In the genomic region with DNA sequence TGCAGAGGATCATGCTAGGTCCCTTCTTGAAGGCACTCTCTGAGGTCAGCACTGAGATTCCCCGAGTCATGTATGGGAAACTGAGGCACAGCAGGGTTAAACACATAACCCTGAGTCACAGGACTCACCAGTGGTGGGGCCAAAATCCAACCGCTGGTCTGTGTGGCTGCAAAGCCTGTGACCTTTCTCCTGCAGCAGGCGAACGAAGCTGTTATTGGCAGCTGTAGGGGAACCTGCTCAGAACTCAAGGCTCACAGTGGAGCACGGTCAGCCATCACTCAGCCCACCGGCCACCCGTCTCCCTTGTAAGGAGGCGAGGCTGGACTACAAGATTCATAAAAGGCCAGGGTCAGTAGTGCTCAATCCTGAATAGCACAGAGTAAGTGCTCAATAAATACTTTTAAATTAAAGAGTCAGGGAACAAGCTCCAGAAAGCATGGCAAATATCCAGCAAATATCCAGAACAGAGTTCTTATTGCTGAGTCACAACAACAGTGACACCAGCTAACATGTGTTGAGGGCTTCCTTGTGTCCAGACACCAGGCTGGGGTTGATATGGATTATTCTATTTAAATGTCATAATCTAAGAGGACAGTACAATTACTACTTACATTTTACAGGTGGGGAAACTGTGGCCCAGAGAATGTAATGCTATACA, we compare ENCODE assay signal across 21 cellular contexts. TPM values are rescaled to one million over a fixed set of nuclear protein-coding genes. Genes with fewer than 3 reads are reported as not detected.
DNase-seq lines count a peak whose midpoint lies in the region; ATAC-seq, FAIRE-seq and TF ChIP-seq lines count a peak whose summit lies in the region.
"Had no signal": no experiment of that assay in that cellular context is flagged by ENCODE, and none has a peak within 500 bp of the region (broad histone marks: within the 10 kb centered on the region; RNA-seq: fewer than 3 reads in every experiment).

No MANE protein-coding gene starts in this region.

- peak overlapping the region; percentile 18; the same call in 1 of the 2 replicates for H2BK15ac ChIP-seq in H1 (ENCODE audit: low read length)

- H3K4me1 ChIP-seq in H1 (replicated peaks in 1 of 4; ENCODE audit: control insufficient read depth in 3 of 4, insufficient read depth in 4 of 4, low read length in 3 of 4), result peaks cover 0 to 6% (median 2%) of the 10 kb centered on the region in 4 experiments; a peak in 4 of 7 replicates

- H3K36me3 Mint-ChIP-seq in nephron (ENCODE audit: low read depth), result no peaks in the 10 kb centered on the region
- H3K36me3 Mint-ChIP-seq: CD8-positive, alpha-beta T cell had no signal

- no peak overlapping the region for H2AFZ ChIP-seq in H1 (ENCODE audit: low read length)

- TF ChIP-seq EP300 in H1 (IDR thresholded peaks at IDR 0.05; ENCODE audit: borderline replicate concordance in 1 of 2, low read depth in 2 of 2, low read length in 2 of 2), result no peak

- H2BK20ac ChIP-seq in H1 (ENCODE audit: low read length), result no peak overlapping the region

- H3K4me1 Mint-ChIP-seq in nephron, result peaks cover 55% of the 10 kb centered on the region

- H3K36me3 ChIP-seq in H1 (ENCODE audit: control insufficient read depth in 2 of 4, insufficient read depth in 4 of 4, low read length in 3 of 4), result no peaks in the 10 kb centered on the region

- no peak overlapping the region for H3K4me3 Mint-ChIP-seq in nephron
- H3K4me3 Mint-ChIP-seq: CD8-positive, alpha-beta T cell had no signal

- 0 out of 2 replicates have a peak overlapping the region, but pooled peaks have one; percentile 14 for H2BK12ac ChIP-seq in H1 (ENCODE audit: low read depth, low read length)

- no peak for TF ChIP-seq RAD21 in H1 (IDR thresholded peaks at IDR 0.05 in 1 of 2, conservative IDR thresholded peaks at IDR 0.05 in 1 of 2; ENCODE audit: low read depth in 2 of 2, low read length in 2 of 2)

- no peaks in the 10 kb centered on the region for H3K23me2 ChIP-seq in H1 (ENCODE audit: low read depth, low read length)

- H3K9ac ChIP-seq in H1 (replicated peaks in 1 of 4; ENCODE audit: extremely low read depth in 1 of 4, low read depth in 3 of 4, low read length in 3 of 4), result no peak overlapping the region

- no peaks in the 10 kb centered on the region for H3K79me2 ChIP-seq in H1 (ENCODE audit: control insufficient read depth in 1 of 2, insufficient read depth in 2 of 2, low read length in 2 of 2)

- intact Hi-C loops in Right ventricle myocardium inferior (cut with DNase I), result no loop called here

- H3K18ac ChIP-seq in H1 (ENCODE audit: extremely low read depth, low read length), result no peak overlapping the region

- H3K79me1 ChIP-seq in H1 (ENCODE audit: low read depth, low read length), result peaks cover 2% of the 10 kb centered on the region; the same call in 1 of the 2 replicates

- TF ChIP-seq CTCF in H1 (IDR thresholded peaks at IDR 0.05; ENCODE audit: control extremely low read depth in 1 of 3, insufficient read depth in 1 of 3, low read depth in 1 of 3, low read length in 3 of 3) (no peak), nephron (IDR thresholded peaks at IDR 0.05; ENCODE audit: unreplicated experiment in 3 of 3) (no peak)

- H3K56ac ChIP-seq in H1 (replicated peaks; ENCODE audit: insufficient read length, low read depth, low read length), result no peak overlapping the region

- H4K20me1 ChIP-seq in H1 (replicated peaks in 1 of 2; ENCODE audit: control insufficient read depth in 1 of 2, insufficient read depth in 2 of 2, low read length in 2 of 2), result no peaks in the 10 kb centered on the region

- no peak for FAIRE-seq in H1 (lab: Jason Lieb, UNC)
- FAIRE-seq: HTR-8/SVneo, RCC 7860 had no signal

- no peaks in the 10 kb centered on the region for H3K9me3 ChIP-seq in H1 (ENCODE audit: insufficient read depth in 2 of 2, low read depth in 1 of 2, low read length in 1 of 2)

- no peak overlapping the region for H2BK5ac ChIP-seq in H1 (ENCODE audit: low read depth, low read length)

- TF ChIP-seq POLR2A in H1 (IDR thresholded peaks at IDR 0.05; ENCODE audit: control extremely low read depth in 1 of 2, low read depth in 2 of 2, low read length in 2 of 2), result no peak

- H3K14ac ChIP-seq in H1 (ENCODE audit: insufficient read length), result no peak overlapping the region

- H4K91ac ChIP-seq in H1 (replicated peaks; ENCODE audit: insufficient read length, low read length), result no peak overlapping the region

- no peak overlapping the region for H3K4ac ChIP-seq in H1 (replicated peaks; ENCODE audit: insufficient read length, low read depth, low read length)

- peak; percentile 41 for DNase-seq in AG08396 (ENCODE audit: low spot score)
- peak; percentile 12 for DNase-seq in M059J (ENCODE audit: low read depth)
- DNase-seq in H1 (ENCODE audit: low read depth in 1 of 2, low spot score in 2 of 2), result no peak
- DNase-seq in NK-92 (lab: John Stamatoyannopoulos, UW; ENCODE audit: unreplicated experiment), result no peak
- DNase-seq in Right ventricle myocardium inferior (ENCODE audit: missing footprints), result no peak
- DNase-seq: 8988T; Calu3; CD8-positive, alpha-beta T cell; DMS53; H7; Kasumi-1; NCI-H1092 treated with DMSO at 0.1 percent for 48 hours; NCI-H146; NCI-H2081; NK-92 treated with Interleukin-12 subunit alpha and Interleukin-12 subunit beta, amount 100 ng/mL, for 24 hours had no signal

- no peak overlapping the region for H4K8ac ChIP-seq in H1 (ENCODE audit: extremely low read depth, insufficient read depth, low read length)

- H3K4me2 ChIP-seq in H1 (ENCODE audit: insufficient read depth in 1 of 2, low read depth in 2 of 2, low read length in 2 of 2), result no peak overlapping the region

- 85% methylated on average over 8 of the region's 8 CpGs; no CpG with 5 or more reads in 1 of the 2 experiments for WGBS in H1 (ENCODE audit: extremely low coverage in 1 of 2, insufficient coverage in 1 of 2, insufficient read length in 1 of 2, insufficient replicate concordance in 2 of 2, low coverage in 1 of 2, low lambda C conversion rate in 2 of 2, missing lambda C conversion rate in 1 of 2), 2 experiments

- H3K27ac Mint-ChIP-seq in nephron, result peak overlapping the region in 2 of 3 experiments; percentile 52 to 64
- H3K27ac Mint-ChIP-seq: CD8-positive, alpha-beta T cell; IgD-negative memory B cell had no signal

- POLR2A ChIA-PET in H1 (lab: Charles Lee; ENCODE audit: partially characterized antibody), result no interaction called here

- H3K4me3 ChIP-seq in H1 (ENCODE audit: extremely low read depth in 1 of 4, insufficient read depth in 2 of 4, low read depth in 3 of 4, low read length in 4 of 4), result no peak overlapping the region

- H3K27me3 ChIP-seq in H1 (replicated peaks in 1 of 4; ENCODE audit: control insufficient read depth in 3 of 4, extremely low read depth in 1 of 4, insufficient read depth in 3 of 4, low read length in 3 of 4), result no peaks in the 10 kb centered on the region; a peak in 1 of 7 replicates

- no peak overlapping the region for H2BK120ac ChIP-seq in H1 (replicated peaks; ENCODE audit: low read depth, low read length)

- no peak overlapping the region for H4K5ac ChIP-seq in H1 (ENCODE audit: insufficient read length, low read depth, low read length)

- no peaks in the 10 kb centered on the region for H3K9me3 Mint-ChIP-seq in nephron
- H3K9me3 Mint-ChIP-seq: CD8-positive, alpha-beta T cell; IgD-negative memory B cell had no signal

- no peak overlapping the region for H3K23ac ChIP-seq in H1 (ENCODE audit: insufficient read length)

- CTCF ChIA-PET in H1 (lab: Charles Lee; ENCODE audit: partially characterized antibody), result interaction anchor here (1.3 to 1.6 kb wide), 2 partner anchors 9 to 98 kb away, joined by 3 to 4 read pairs; no protein-coding TSS in a partner anchor

- peaks cover 3% of the 10 kb centered on the region for H3K27me3 Mint-ChIP-seq in nephron (ENCODE audit: low read depth)
- H3K27me3 Mint-ChIP-seq: IgD-negative memory B cell had no signal

- H3K27ac ChIP-seq in H1 (ENCODE audit: low read depth, low read length), result no peak overlapping the region

- H2AK5ac ChIP-seq in H1 (ENCODE audit: low read depth, low read length), result no peak overlapping the region

- no peak for ATAC-seq in GM21526 (IDR thresholded peaks at IDR 0.05; ENCODE audit: low FRiP score, unreplicated experiment)
- no peak for ATAC-seq in Right ventricle myocardium inferior
- no peak for ATAC-seq in HG02642 (IDR thresholded peaks at IDR 0.05; ENCODE audit: poor library complexity, unreplicated experiment)
- ATAC-seq: CD8-positive, alpha-beta T cell had no signal

TF ChIP-seq in H1, 55 proteins besides CTCF, POLR2A, EP300 and RAD21 (continues in another document):
- TF ChIP-seq SIN3A (conservative IDR thresholded peaks at IDR 0.05 in 1 of 2, IDR thresholded peaks at IDR 0.05 in 1 of 2; ENCODE audit: low read depth in 1 of 2, low read length in 2 of 2) (no peak), BRCA1 (IDR thresholded peaks at IDR 0.05; ENCODE audit: low read depth, low read length) (no peak), CREB1 (IDR thresholded peaks at IDR 0.05) (no peak)

RNA-seq across cellular contexts. Expression of gene CHST15, which starts 34.9 kb away (rescaled TPM):
- total RNA-seq in M059J (2014; rRNA removed; shearing (Covaris generic)), result 15.2 and 15.6 TPM in 2 replicates
- total RNA-seq in H1 (2021; fragmentation: NEBNext Ultra II Directional; extraction: Animal tissue kit (Norgen Biotek cat#: 25700)), result 9.1 and 9.4 TPM in 2 replicates
- 7.4 and 8.8 TPM in 2 replicates for polyA plus RNA-seq in H1 (2011; rRNA removed)
- 6.8 TPM for polyA plus RNA-seq in H1 (2011; cell fraction: cytosol; rRNA removed)
- polyA plus RNA-seq in H1 (2011; cell fraction: nucleus; rRNA removed), result 9.3 TPM
- 5.7 to 7.3 TPM (median 6.0 TPM) in 4 replicates for polyA plus RNA-seq in H1 (2012, experiment 1 of 2)
- polyA plus RNA-seq in H1 (2012, experiment 2 of 2), result 2.3 TPM
- polyA plus RNA-seq in H1 (2013, experiment 1 of 2), result 4.7 TPM
- 5.0 TPM for polyA plus RNA-seq in H1 (2013, experiment 2 of 2)
- 17.4 and 19.5 TPM in 2 replicates for polyA minus RNA-seq in H1 (2011; rRNA and poly(A)+ RNA removed)
- 7.5 TPM for polyA minus RNA-seq in H1 (2011; cell fraction: cytosol; rRNA and poly(A)+ RNA removed)
- polyA minus RNA-seq in H1 (2011; cell fraction: nucleus; rRNA and poly(A)+ RNA removed), result 15.1 TPM
- 3.8 TPM for total RNA-seq in Right ventricle myocardium inferior

Comparison
In these comparisons a context has a peak if more than half of its experiments do, and no peak if none do; other contexts are left out.
1. DNase-seq: peak in AG08396 (single experiment) and M059J (single experiment); none in H1 (0 of 2), NK-92 (single experiment) and Right ventricle myocardium inferior (single experiment).